ENCODE assay signal across 8 cellular contexts in the genomic region with DNA sequence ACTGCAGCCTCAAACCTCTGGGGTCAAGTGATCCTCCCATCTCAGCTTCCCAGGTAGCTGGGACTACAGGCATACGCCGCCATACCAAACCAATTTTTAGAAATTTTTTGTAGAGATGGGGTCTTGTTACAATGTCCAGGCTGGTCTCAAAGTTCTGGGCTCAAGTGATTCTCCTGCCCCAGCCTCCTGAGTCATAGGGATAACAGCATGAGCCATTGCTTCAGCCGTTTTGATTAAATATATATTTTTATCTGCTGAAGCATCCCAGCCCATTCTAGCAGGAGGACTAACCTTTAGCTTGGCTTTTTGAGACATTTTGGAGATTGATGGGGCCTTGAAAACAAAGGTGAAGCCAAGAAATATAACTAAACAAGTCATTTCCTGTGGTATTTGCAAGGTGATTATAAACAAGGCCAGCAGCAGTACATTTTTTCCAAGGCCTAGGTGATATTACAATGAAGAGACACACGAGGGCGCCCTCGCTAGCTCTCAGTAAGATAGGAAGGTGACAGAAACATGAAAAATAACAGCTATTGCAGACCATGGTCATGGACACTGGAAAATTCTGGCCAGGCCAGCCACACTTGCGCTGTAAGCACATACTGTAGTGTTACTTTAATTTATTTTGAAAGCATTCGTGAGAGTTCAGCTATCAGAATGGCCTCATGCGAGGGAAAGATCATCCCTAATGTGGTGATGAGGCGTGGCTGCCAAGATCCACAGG.
DNase-seq lines count a peak whose midpoint lies in the region; ATAC-seq lines count a peak whose summit lies in the region.

No MANE protein-coding gene starts in this region.

- H3K9me3 Mint-ChIP-seq in T-helper 1 cell treated with Interleukin-12 subunit alpha and Interleukin-12 subunit beta and Interleukin-4 antibody, amounts not matched to agents 30 μg/mL and 1 μg/mL, for 36 hours = no peaks in the 10 kb centered on the region

- H3K9ac ChIP-seq in adipocyte (ENCODE audit: low read length) = no peak overlapping the region

- DNase-seq in ACHN (peak; percentile 59), NCI-H1417 treated with DMSO at 0.1 percent for 48 hours (lab: John Stamatoyannopoulos, UW) (peak; percentile 22), adipocyte (ENCODE audit: low read depth) (peak; percentile 84), hepatic stellate cell (ENCODE audit: low spot score) (peak; percentile 66), smooth muscle cell of the brain vasculature (ENCODE audit: low read depth, low spot score) (peak; percentile 43)

- H3K4me1 ChIP-seq in adipocyte (ENCODE audit: control insufficient read depth, insufficient read depth, low read length) = no peaks in the 10 kb centered on the region

- no peaks in the 10 kb centered on the region for H3K27me3 ChIP-seq in adipocyte (replicated peaks; ENCODE audit: control insufficient read depth, insufficient read depth, low read length)

- ATAC-seq in GM19043 (IDR thresholded peaks at IDR 0.05; ENCODE audit: low read depth, unreplicated experiment) (peak; percentile 61), GM18867 (IDR thresholded peaks at IDR 0.05; ENCODE audit: unreplicated experiment) (no peak)

- H3K4me1 Mint-ChIP-seq in T-helper 1 cell treated with Interleukin-12 subunit alpha and Interleukin-12 subunit beta and Interleukin-4 antibody, amounts not matched to agents 30 μg/mL and 1 μg/mL, for 36 hours (ENCODE audit: low read depth) = peaks cover 20% of the 10 kb centered on the region

- H3K36me3 ChIP-seq in adipocyte (ENCODE audit: control insufficient read depth, insufficient read depth, low read length, severe bottlenecking) = peaks cover 27% of the 10 kb centered on the region

- H3K4me3 Mint-ChIP-seq in T-helper 1 cell treated with Interleukin-12 subunit alpha and Interleukin-12 subunit beta and Interleukin-4 antibody, amounts not matched to agents 30 μg/mL and 1 μg/mL, for 36 hours = no peak overlapping the region

- no peaks in the 10 kb centered on the region for H3K9me3 ChIP-seq in adipocyte (ENCODE audit: control insufficient read depth, low read length)

- H3K4me3 ChIP-seq in adipocyte (ENCODE audit: low read length) = no peak overlapping the region

- peak overlapping the region; percentile 85 for H3K27ac Mint-ChIP-seq in T-helper 1 cell treated with Interleukin-12 subunit alpha and Interleukin-12 subunit beta and Interleukin-4 antibody, amounts not matched to agents 30 μg/mL and 1 μg/mL, for 36 hours

- H3K36me3 Mint-ChIP-seq in T-helper 1 cell treated with Interleukin-12 subunit alpha and Interleukin-12 subunit beta and Interleukin-4 antibody, amounts not matched to agents 30 μg/mL and 1 μg/mL, for 36 hours (ENCODE audit: low read depth) = peaks cover 40% of the 10 kb centered on the region

- H3K27me3 Mint-ChIP-seq in T-helper 1 cell treated with Interleukin-12 subunit alpha and Interleukin-12 subunit beta and Interleukin-4 antibody, amounts not matched to agents 30 μg/mL and 1 μg/mL, for 36 hours (ENCODE audit: low read depth) = no peaks in the 10 kb centered on the region

- in situ Hi-C loops in ACHN (cut with HindIII; ENCODE audit: low pct_ligation_motif_present, low pct_unique_long_range_greater_than_20kb, low sequenced_read_pairs) = loop anchor here (25.0 kb wide), 1 partner anchor 110 kb away; no protein-coding TSS in a partner anchor

Comparison
In these comparisons a context has a peak if more than half of its experiments do, and no peak if none do; other contexts are left out.
1. DNase-seq: peak in every context shown above with its lines; median percentile 84 in adipocyte; 66 in hepatic stellate cell; 59 in ACHN; 43 in smooth muscle cell of the brain vasculature; 22 in NCI-H1417 treated with DMSO at 0.1 percent for 48 hours.